ENCODE assay signal across 8 cellular contexts in the genomic region with DNA sequence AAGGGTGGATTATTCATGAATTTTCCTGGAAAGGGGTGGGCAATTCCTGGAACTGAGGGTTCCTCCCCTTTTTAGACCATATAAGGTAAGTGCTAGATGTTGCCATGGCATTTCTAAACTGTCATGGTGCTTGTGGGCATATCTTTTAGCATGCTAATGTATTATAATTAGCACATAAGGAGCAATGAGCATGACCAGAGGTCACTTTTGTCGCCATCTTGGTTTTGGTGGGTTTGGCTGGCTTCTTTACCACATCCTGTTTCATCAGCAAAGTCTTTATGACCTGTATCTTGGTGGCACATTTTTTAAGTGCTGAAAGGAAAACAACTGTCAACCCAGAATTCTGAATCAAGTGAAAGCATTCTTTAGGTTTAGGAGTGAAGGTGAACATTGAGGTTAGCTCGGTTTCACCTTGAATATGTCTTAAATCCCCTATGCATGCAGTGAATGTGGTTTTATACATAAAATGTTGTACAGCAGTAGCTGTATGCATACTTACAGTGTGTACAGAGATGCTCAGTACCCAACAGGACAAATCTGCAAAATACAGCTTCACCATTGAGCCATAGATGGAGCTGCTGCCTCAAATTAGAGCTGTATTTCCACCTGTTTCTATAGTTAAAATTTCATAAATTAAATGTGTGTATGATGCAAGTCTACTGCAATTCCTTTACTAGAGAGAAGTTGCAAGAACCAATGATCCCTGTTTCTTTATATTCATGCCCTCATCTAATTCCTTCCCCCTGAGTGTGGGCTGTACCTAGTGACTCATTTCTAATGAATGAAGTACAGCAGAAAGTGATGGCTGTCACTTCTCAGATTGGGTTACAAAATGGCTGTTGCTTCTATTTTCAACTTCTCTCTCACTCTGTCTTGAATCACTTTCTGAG. TPM values are rescaled to one million over a fixed set of nuclear protein-coding genes. Genes with fewer than 3 reads are reported as not detected.
A peak's percentile ranks its signal among the peaks of the same experiment; 100 is the strongest.
DNase-seq lines count a peak whose midpoint lies in the region; ATAC-seq lines count a peak whose summit lies in the region.

No MANE protein-coding gene starts in this region.

- no peak overlapping the region for H4K8ac ChIP-seq in mesendoderm (ENCODE audit: low read depth, low read length)

- peaks cover 2% of the 10 kb centered on the region for H3K27me3 Mint-ChIP-seq in activated naive CD8-positive, alpha-beta T cell treated with anti-CD3 and anti-CD28 coated beads, Interleukin-2, amount 10 ng/mL, durations not matched to agents 7 days and 5 days

- H3K4me3 Mint-ChIP-seq in activated naive CD8-positive, alpha-beta T cell treated with anti-CD3 and anti-CD28 coated beads, Interleukin-2, amount 10 ng/mL, durations not matched to agents 7 days and 5 days = no peak overlapping the region

- no peak overlapping the region for H2BK15ac ChIP-seq in mesendoderm (replicated peaks; ENCODE audit: low read depth)

- no peak overlapping the region for H3K4me3 ChIP-seq in mesendoderm (ENCODE audit: low read length)

- POLR2A ChIA-PET in activated naive CD8-positive, alpha-beta T cell treated with anti-CD3 and anti-CD28 coated beads, Interleukin-2, amount 10 ng/mL, durations not matched to agents 7 days and 5 days (lab: Charles Lee) = no interaction called here

- no peak overlapping the region for H3K56ac ChIP-seq in mesendoderm (ENCODE audit: low read length)

- no peak overlapping the region for H2AK5ac ChIP-seq in mesendoderm (ENCODE audit: low read length)

- no peak overlapping the region for H3K18ac ChIP-seq in mesendoderm (ENCODE audit: low read length)

- H3K9me3 Mint-ChIP-seq in activated naive CD8-positive, alpha-beta T cell treated with anti-CD3 and anti-CD28 coated beads, Interleukin-2, amount 10 ng/mL, durations not matched to agents 7 days and 5 days = peaks cover 15% of the 10 kb centered on the region

- DNase-seq in CD1c-positive myeloid dendritic cell (ENCODE audit: extremely low spot score) (peak; percentile 87), LoVo (ENCODE audit: low spot score) (peak; percentile 84), mesendoderm (peak; percentile 49), NCI-H82 (lab: John Stamatoyannopoulos, UW) (no peak), SHP77 treated with DMSO at 0.1 percent for 48 hours (lab: John Stamatoyannopoulos, UW) (no peak)
- no peak for DNase-seq in activated naive CD8-positive, alpha-beta T cell treated with anti-CD3 and anti-CD28 coated beads, Interleukin-2, amount 10 ng/mL, durations not matched to agents 7 days and 5 days
- DNase-seq in effector CD8-positive, alpha-beta T cell (lab: John Stamatoyannopoulos, UW) = no peak

- H4K5ac ChIP-seq in mesendoderm (ENCODE audit: low read length) = no peak overlapping the region

- no peaks in the 10 kb centered on the region for H3K79me1 ChIP-seq in mesendoderm (ENCODE audit: low read length)

- H3K4me1 ChIP-seq in mesendoderm (ENCODE audit: control insufficient read depth, low read depth, low read length) = peaks cover 1% of the 10 kb centered on the region

- H3K27ac Mint-ChIP-seq in activated naive CD8-positive, alpha-beta T cell treated with anti-CD3 and anti-CD28 coated beads, Interleukin-2, amount 10 ng/mL, durations not matched to agents 7 days and 5 days = peak overlapping the region; percentile 25

- H3K4ac ChIP-seq in mesendoderm (ENCODE audit: low read depth, low read length) = no peak overlapping the region

- no CpG with 5 or more reads among the region's 2 CpGs for WGBS in mesendoderm (ENCODE audit: extremely low coverage, insufficient coverage, low lambda C conversion rate)

- no peak overlapping the region for H3K23ac ChIP-seq in mesendoderm (ENCODE audit: low read length)

- peaks cover 2% of the 10 kb centered on the region for H3K36me3 Mint-ChIP-seq in activated naive CD8-positive, alpha-beta T cell treated with anti-CD3 and anti-CD28 coated beads, Interleukin-2, amount 10 ng/mL, durations not matched to agents 7 days and 5 days

- H3K4me2 ChIP-seq in mesendoderm (ENCODE audit: low read length) = no peak overlapping the region

- no peak overlapping the region for H3K27ac ChIP-seq in mesendoderm (ENCODE audit: low read depth, low read length)

- H2BK5ac ChIP-seq in mesendoderm (ENCODE audit: low read length) = no peak overlapping the region

- peaks cover 13% of the 10 kb centered on the region for H3K4me1 Mint-ChIP-seq in activated naive CD8-positive, alpha-beta T cell treated with anti-CD3 and anti-CD28 coated beads, Interleukin-2, amount 10 ng/mL, durations not matched to agents 7 days and 5 days

- peak; percentile 33 for ATAC-seq in activated naive CD8-positive, alpha-beta T cell treated with anti-CD3 and anti-CD28 coated beads, Interleukin-2, amount 10 ng/mL, durations not matched to agents 7 days and 5 days (ENCODE audit: low read depth)
- no peak for ATAC-seq in HG02870 (IDR thresholded peaks at IDR 0.05; ENCODE audit: unreplicated experiment)

- no peaks in the 10 kb centered on the region for H3K27me3 ChIP-seq in mesendoderm (ENCODE audit: insufficient read depth, low read length, poor library complexity)

- H3K9ac ChIP-seq in mesendoderm (ENCODE audit: low read length) = no peak overlapping the region

- no peaks in the 10 kb centered on the region for H3K36me3 ChIP-seq in mesendoderm (ENCODE audit: control insufficient read depth, insufficient read depth, low read length)

- no peak overlapping the region for H2BK120ac ChIP-seq in mesendoderm (ENCODE audit: low read depth, low read length)

- no peaks in the 10 kb centered on the region for H3K79me2 ChIP-seq in mesendoderm (ENCODE audit: control insufficient read depth, insufficient read depth, low read length)

RNA-seq across cellular contexts. Expression of gene IGSF23, which starts 25.3 kb away (rescaled TPM):
- total RNA-seq in activated naive CD8-positive, alpha-beta T cell treated with anti-CD3 and anti-CD28 coated beads, Interleukin-2, amount 10 ng/mL, durations not matched to agents 7 days and 5 days = not detected
- not detected for polyA plus RNA-seq in mesendoderm (2013, experiment 1 of 2)
- polyA plus RNA-seq in mesendoderm (2013, experiment 2 of 2) = not detected

RNA-seq across cellular contexts. Expression of gene PVR, which starts 55.6 kb away (rescaled TPM):
- total RNA-seq in activated naive CD8-positive, alpha-beta T cell treated with anti-CD3 and anti-CD28 coated beads, Interleukin-2, amount 10 ng/mL, durations not matched to agents 7 days and 5 days = 1 to 10 TPM; 3.5 to 4.2 TPM
- 14.9 TPM for polyA plus RNA-seq in mesendoderm (2013, experiment 1 of 2)
- 14.7 TPM for polyA plus RNA-seq in mesendoderm (2013, experiment 2 of 2)

RNA-seq across cellular contexts. Expression of gene CEACAM20, which starts 58.6 kb away (rescaled TPM):
- not detected for total RNA-seq in activated naive CD8-positive, alpha-beta T cell treated with anti-CD3 and anti-CD28 coated beads, Interleukin-2, amount 10 ng/mL, durations not matched to agents 7 days and 5 days
- not detected for polyA plus RNA-seq in mesendoderm (2013, experiment 1 of 2)
- not detected for polyA plus RNA-seq in mesendoderm (2013, experiment 2 of 2)

Comparison
In these comparisons a context has a peak if more than half of its experiments do, and no peak if none do; other contexts are left out.
1. DNase-seq: peak in CD1c-positive myeloid dendritic cell (single experiment), LoVo (single experiment) and mesendoderm (single experiment); none in activated naive CD8-positive, alpha-beta T cell treated with anti-CD3 and anti-CD28 coated beads, Interleukin-2, amount 10 ng/mL, durations not matched to agents 7 days and 5 days (single experiment), NCI-H82 (single experiment), effector CD8-positive, alpha-beta T cell (single experiment) and SHP77 treated with DMSO at 0.1 percent for 48 hours (single experiment).